10 cellular contexts compared by ENCODE assay signal in the genomic region with DNA sequence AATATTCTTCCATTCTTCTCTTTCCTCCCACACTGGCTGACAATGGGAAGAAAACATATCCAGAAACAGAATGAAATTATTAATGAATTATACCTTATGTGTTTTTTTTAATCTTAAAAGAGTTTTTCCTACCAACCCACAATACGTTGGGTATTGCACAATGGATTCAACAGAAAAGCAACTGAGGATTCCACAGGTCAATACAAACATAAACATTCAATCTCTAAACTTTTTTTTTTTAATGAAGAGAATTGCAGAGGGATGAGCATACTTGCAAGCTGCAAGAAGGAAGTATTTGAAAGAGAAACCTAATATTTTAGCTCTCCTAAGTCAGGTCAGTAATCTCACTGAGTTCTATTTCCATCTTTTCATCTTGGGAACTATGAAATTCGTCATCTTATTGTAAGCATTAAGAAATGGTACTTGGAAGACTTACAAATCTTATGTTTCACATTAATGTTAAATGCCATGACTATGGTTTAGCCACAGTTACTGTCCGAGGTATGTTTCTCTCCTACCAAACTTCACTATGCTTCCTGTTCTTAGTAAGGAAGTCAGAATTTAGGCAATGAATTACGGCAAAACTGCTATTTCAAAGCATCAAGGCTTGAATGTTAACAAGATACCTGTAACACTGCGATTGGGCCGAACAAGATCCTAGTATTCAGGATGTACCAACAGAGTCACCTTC.
A peak's percentile ranks its signal among the peaks of the same experiment; 100 is the strongest.
DNase-seq lines count a peak whose midpoint lies in the region; ATAC-seq, FAIRE-seq and TF ChIP-seq lines count a peak whose summit lies in the region.
"Had no signal": no experiment of that assay in that cellular context is flagged by ENCODE, and none has a peak within 500 bp of the region (broad histone marks: within the 10 kb centered on the region; RNA-seq: fewer than 3 reads in every experiment).

No MANE protein-coding gene starts in this region.

- 0 out of 2 replicates have a peak, but pooled peaks cover 9% of the 10 kb centered on the region for H3F3A ChIP-seq in SU-DHL-6 (ENCODE audit: insufficient read depth)

- no peaks in the 10 kb centered on the region for H3K27me3 ChIP-seq in SU-DHL-6 (ENCODE audit: low read length)

- H3K9me2 ChIP-seq in SU-DHL-6 (replicated peaks; ENCODE audit: insufficient read depth, low read length) = no peaks in the 10 kb centered on the region

- no peaks in the 10 kb centered on the region for H4K20me1 ChIP-seq in SU-DHL-6 (ENCODE audit: low read depth, low read length)

- DNase-seq in AG10803 (ENCODE audit: low read depth) = peak; percentile 61
- peak; percentile 75 for DNase-seq in fibroblast of villous mesenchyme (ENCODE audit: low read depth)
- DNase-seq in RPMI8226 = no peak
- DNase-seq in frontal cortex (ENCODE audit: low spot score in 2 of 2) = no peak
- no peak for DNase-seq in ureter (ENCODE audit: low spot score)
- DNase-seq in HEK293T (ENCODE audit: extremely low spot score) = no peak
- DNase-seq: activated CD4-positive, CD25-positive, alpha-beta regulatory T cell; NCI-H2029 treated with DMSO at 0.1 percent for 48 hours had no signal

- no peak overlapping the region for H3K9ac ChIP-seq in SU-DHL-6 (ENCODE audit: low read length)

- POLR2A ChIA-PET in HEK293T (lab: Yijun Ruan, JAX) = no interaction called here

- no peak overlapping the region for H2AFZ ChIP-seq in SU-DHL-6 (ENCODE audit: low read depth, low read length, severe bottlenecking)

- H3K36me3 ChIP-seq in SU-DHL-6 (ENCODE audit: low read length) = no peaks in the 10 kb centered on the region

- ATAC-seq in GM18517 (IDR thresholded peaks at IDR 0.05; ENCODE audit: unreplicated experiment) = peak; percentile 18

- no peaks in the 10 kb centered on the region for H3K79me2 ChIP-seq in SU-DHL-6 (ENCODE audit: insufficient read depth, low read length)

- H3K4me3 ChIP-seq in AG10803 (ENCODE audit: low read length) (no peak overlapping the region), SU-DHL-6 (ENCODE audit: insufficient read depth, low read length, poor library complexity, severe bottlenecking) (peak overlapping the region; percentile 32), fibroblast of villous mesenchyme (ENCODE audit: low read depth, low read length) (no peak overlapping the region)

- CTCF ChIA-PET in HEK293T (lab: Yijun Ruan, JAX) = no interaction called here

- no peak for TF ChIP-seq CTCF in AG10803 (conservative IDR thresholded peaks at IDR 0.05; ENCODE audit: low read length)
- TF ChIP-seq CTCF in SU-DHL-6 (IDR thresholded peaks at IDR 0.05; ENCODE audit: insufficient read depth, low read length, poor library complexity, severe bottlenecking) = no peak
- no peak for TF ChIP-seq CTCF in fibroblast of villous mesenchyme (IDR thresholded peaks at IDR 0.05; ENCODE audit: insufficient read depth, low read depth, low read length)

- peak overlapping the region; percentile 79 for H3K4me2 ChIP-seq in SU-DHL-6 (ENCODE audit: low read depth, low read length, poor library complexity, severe bottlenecking)

- peak overlapping the region; percentile 11; the same call in 1 of the 2 replicates for H3K27ac ChIP-seq in SU-DHL-6 (ENCODE audit: low read depth, low read length)

- no peak for FAIRE-seq in frontal cortex (lab: Jason Lieb, UNC)

- H3K9me3 ChIP-seq in SU-DHL-6 (ENCODE audit: insufficient read depth, low read length) = no peaks in the 10 kb centered on the region

TF ChIP-seq in HEK293T, 16 proteins besides CTCF, POLR2A, EP300 and RAD21:
- no peak for TF ChIP-seq ZNF384 (IDR thresholded peaks at IDR 0.05)
- no peak for TF ChIP-seq ELF4 (IDR thresholded peaks at IDR 0.05)
- TF ChIP-seq, protein P1, sequence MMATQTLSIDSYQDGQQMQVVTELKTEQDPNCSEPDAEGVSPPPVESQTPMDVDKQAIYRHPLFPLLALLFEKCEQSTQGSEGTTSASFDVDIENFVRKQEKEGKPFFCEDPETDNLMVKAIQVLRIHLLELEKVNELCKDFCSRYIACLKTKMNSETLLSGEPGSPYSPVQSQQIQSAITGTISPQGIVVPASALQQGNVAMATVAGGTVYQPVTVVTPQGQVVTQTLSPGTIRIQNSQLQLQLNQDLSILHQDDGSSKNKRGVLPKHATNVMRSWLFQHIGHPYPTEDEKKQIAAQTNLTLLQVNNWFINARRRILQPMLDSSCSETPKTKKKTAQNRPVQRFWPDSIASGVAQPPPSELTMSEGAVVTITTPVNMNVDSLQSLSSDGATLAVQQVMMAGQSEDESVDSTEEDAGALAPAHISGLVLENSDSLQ (IDR thresholded peaks at IDR 0.05) = no peak
- TF ChIP-seq ARNT (IDR thresholded peaks at IDR 0.05) = no peak
- no peak for TF ChIP-seq SP1 (IDR thresholded peaks at IDR 0.05)
- TF ChIP-seq BHLHE40 (IDR thresholded peaks at IDR 0.05; ENCODE audit: borderline replicate concordance) = no peak
- TF ChIP-seq HDGF (IDR thresholded peaks at IDR 0.05; ENCODE audit: borderline replicate concordance) = no peak
- TF ChIP-seq FOXA1 (IDR thresholded peaks at IDR 0.05) = no peak
- no peak for TF ChIP-seq NFRKB (IDR thresholded peaks at IDR 0.05)
- TF ChIP-seq TARDBP (IDR thresholded peaks at IDR 0.05) = no peak
- TF ChIP-seq LEF1 (IDR thresholded peaks at IDR 0.05; ENCODE audit: borderline replicate concordance) = no peak
- no peak for TF ChIP-seq L3MBTL2 (conservative IDR thresholded peaks at IDR 0.05)
- no peak for TF ChIP-seq FOXK2 (IDR thresholded peaks at IDR 0.05)
- no peak for TF ChIP-seq CTBP1 (IDR thresholded peaks at IDR 0.05; ENCODE audit: borderline replicate concordance)
TF ChIP-seq in HEK293T: peak in this region for 0.

Comparison
In these comparisons a context has a peak if more than half of its experiments do, and no peak if none do; other contexts are left out.
1. DNase-seq: peak in AG10803 (single experiment) and fibroblast of villous mesenchyme (single experiment); none in RPMI8226 (single experiment), frontal cortex (0 of 2), ureter (single experiment) and HEK293T (single experiment).